25 cellular contexts compared by ENCODE assay signal in the genomic region with DNA sequence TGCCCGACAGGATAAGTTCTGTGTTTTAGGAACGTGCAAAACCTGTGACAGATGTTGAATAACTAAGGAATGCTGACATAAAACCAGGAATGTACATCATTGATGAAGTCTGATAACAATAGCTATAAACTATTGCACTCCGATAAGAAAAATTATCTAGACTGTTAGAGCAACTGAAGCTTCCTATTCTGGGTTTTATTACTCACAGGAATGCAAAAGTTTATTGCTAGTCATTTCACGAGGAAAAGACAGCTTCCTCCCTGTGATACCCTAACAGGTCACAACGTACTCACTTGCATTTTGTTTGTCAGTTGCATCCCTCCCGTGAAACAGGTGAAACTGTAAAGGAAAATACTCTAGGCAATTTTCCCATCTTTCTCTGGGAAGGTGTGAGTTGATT.
"Had no signal": no experiment of that assay in that cellular context is flagged by ENCODE, and none has a peak within 500 bp of the region (broad histone marks: within the 10 kb centered on the region; RNA-seq: fewer than 3 reads in every experiment).

No MANE protein-coding gene starts in this region.

- ATAC-seq: activated CD4-positive, alpha-beta T cell treated with anti-CD3 and anti-CD28 coated beads for 36 hours; activated T-cell treated with anti-CD3 and anti-CD28 coated beads, Interleukin-2, amount 50 U/mL, for 72 hours had no signal

- H3K4me1 ChIP-seq: adrenal gland, breast epithelium had no signal

- H3K27ac Mint-ChIP-seq: activated B cell treated with CpG ODN at 0.5 μM for 24 hours; activated CD4-positive, alpha-beta memory T cell treated with anti-CD3 and anti-CD28 coated beads, Interleukin-2, amount 10 ng/mL, durations not matched to agents 7 days and 5 days; activated CD4-positive, alpha-beta T cell treated with anti-CD3 and anti-CD28 coated beads for 36 hours; activated naive CD4-positive, alpha-beta T cell treated with anti-CD3 and anti-CD28 coated beads, Interleukin-2, amount 10 ng/mL, durations not matched to agents 7 days and 5 days; activated naive CD8-positive, alpha-beta T cell treated with anti-CD3 and anti-CD28 coated beads for 36 hours; activated T-cell treated with anti-CD3 and anti-CD28 coated beads, Interleukin-2, amount 50 U/mL, for 72 hours; activated T-helper 2 cell treated with anti-CD3 and anti-CD28 coated beads, Interferon-gamma antibody, Interleukin-2, Interleukin-4, amounts not matched to agents 10 μg/mL and 5 μg/mL and 100 μg/mL, durations not matched to agents 14 hours and 24 hours and 36 hours; T-helper 1 cell treated with Interleukin-12 subunit alpha and Interleukin-12 subunit beta and Interleukin-4 antibody, amounts not matched to agents 30 μg/mL and 1 μg/mL, for 36 hours had no signal

- H3K27ac ChIP-seq: adrenal gland, KMS-11 had no signal

- H3K9me3 Mint-ChIP-seq: activated B cell treated with CpG ODN at 0.5 μM for 24 hours; activated CD4-positive, alpha-beta memory T cell treated with anti-CD3 and anti-CD28 coated beads, Interleukin-2, amount 10 ng/mL, durations not matched to agents 7 days and 5 days; activated naive CD4-positive, alpha-beta T cell treated with anti-CD3 and anti-CD28 coated beads, Interleukin-2, amount 10 ng/mL, durations not matched to agents 7 days and 5 days; activated naive CD8-positive, alpha-beta T cell treated with anti-CD3 and anti-CD28 coated beads for 36 hours; activated T-cell treated with anti-CD3 and anti-CD28 coated beads, Interleukin-2, amount 50 U/mL, for 72 hours; activated T-helper 2 cell treated with anti-CD3 and anti-CD28 coated beads, Interferon-gamma antibody, Interleukin-2, Interleukin-4, amounts not matched to agents 10 μg/mL and 5 μg/mL and 100 μg/mL, durations not matched to agents 14 hours and 24 hours and 36 hours; T-helper 1 cell treated with Interleukin-12 subunit alpha and Interleukin-12 subunit beta and Interleukin-4 antibody, amounts not matched to agents 30 μg/mL and 1 μg/mL, for 36 hours had no signal

- H3K36me3 Mint-ChIP-seq: activated naive CD4-positive, alpha-beta T cell treated with anti-CD3 and anti-CD28 coated beads, Interleukin-2, amount 10 ng/mL, durations not matched to agents 7 days and 5 days; activated naive CD8-positive, alpha-beta T cell treated with anti-CD3 and anti-CD28 coated beads for 36 hours had no signal

- H3K27me3 Mint-ChIP-seq: activated CD4-positive, alpha-beta memory T cell treated with anti-CD3 and anti-CD28 coated beads, Interleukin-2, amount 10 ng/mL, durations not matched to agents 7 days and 5 days; activated CD4-positive, alpha-beta T cell treated with anti-CD3 and anti-CD28 coated beads for 36 hours; activated naive CD4-positive, alpha-beta T cell treated with anti-CD3 and anti-CD28 coated beads, Interleukin-2, amount 10 ng/mL, durations not matched to agents 7 days and 5 days; activated naive CD8-positive, alpha-beta T cell treated with anti-CD3 and anti-CD28 coated beads for 36 hours had no signal

- H3K4me3 ChIP-seq: adrenal gland, breast epithelium, MG63 had no signal

- H3K4me3 Mint-ChIP-seq: activated B cell treated with CpG ODN at 0.5 μM for 24 hours; activated CD4-positive, alpha-beta memory T cell treated with anti-CD3 and anti-CD28 coated beads, Interleukin-2, amount 10 ng/mL, durations not matched to agents 7 days and 5 days; activated CD4-positive, alpha-beta T cell treated with anti-CD3 and anti-CD28 coated beads for 36 hours; activated naive CD4-positive, alpha-beta T cell treated with anti-CD3 and anti-CD28 coated beads, Interleukin-2, amount 10 ng/mL, durations not matched to agents 7 days and 5 days; activated naive CD8-positive, alpha-beta T cell treated with anti-CD3 and anti-CD28 coated beads for 36 hours; activated T-cell treated with anti-CD3 and anti-CD28 coated beads, Interleukin-2, amount 50 U/mL, for 72 hours; T-helper 1 cell treated with Interleukin-12 subunit alpha and Interleukin-12 subunit beta and Interleukin-4 antibody, amounts not matched to agents 30 μg/mL and 1 μg/mL, for 36 hours had no signal

- H3K27me3 ChIP-seq: adrenal gland, breast epithelium, MG63 had no signal

- H3K9me3 ChIP-seq: adrenal gland, breast epithelium, MG63 had no signal

- DNase-seq: activated B cell treated with CpG ODN at 0.5 μM for 24 hours; activated CD4-positive, alpha-beta memory T cell treated with anti-CD3 and anti-CD28 coated beads, Interleukin-2, amount 10 ng/mL, durations not matched to agents 7 days and 5 days; activated CD4-positive, alpha-beta T cell treated with anti-CD3 and anti-CD28 coated beads for 36 hours; activated CD4-positive, alpha-beta T cell treated with anti-CD3 and anti-CD28 coated beads, Interleukin-2, amount 50 U/mL, for 1 hour; activated gamma-delta T cell treated with Interleukin-2 at 50 U/mL for 16 hours; activated naive CD4-positive, alpha-beta T cell treated with anti-CD3 and anti-CD28 coated beads, Interleukin-2, amount 10 ng/mL, durations not matched to agents 7 days and 5 days; activated naive CD8-positive, alpha-beta T cell treated with anti-CD3 and anti-CD28 coated beads for 36 hours; activated T-cell treated with anti-CD3 and anti-CD28 coated beads for 4 hours; activated T-cell treated with anti-CD3 and anti-CD28 coated beads, Interleukin-2, amount 50 U/mL, for 72 hours; adrenal gland; anterior cingulate cortex; central memory CD4-positive, alpha-beta T cell; MG63; MV-4-11; NCI-H1092 treated with DMSO at 0.1 percent for 48 hours; NCI-H1417 treated with DMSO at 0.1 percent for 48 hours; NCI-H1694; NCI-H2029 treated with DMSO at 0.1 percent for 48 hours; NCI-H510A treated with DMSO at 0.1 percent for 48 hours; NCI-H69; SHP77 treated with DMSO at 0.1 percent for 48 hours had no signal

- H3K4me1 Mint-ChIP-seq: activated B cell treated with CpG ODN at 0.5 μM for 24 hours; activated CD4-positive, alpha-beta memory T cell treated with anti-CD3 and anti-CD28 coated beads, Interleukin-2, amount 10 ng/mL, durations not matched to agents 7 days and 5 days; activated CD4-positive, alpha-beta T cell treated with anti-CD3 and anti-CD28 coated beads for 36 hours; activated naive CD4-positive, alpha-beta T cell treated with anti-CD3 and anti-CD28 coated beads, Interleukin-2, amount 10 ng/mL, durations not matched to agents 7 days and 5 days; activated naive CD8-positive, alpha-beta T cell treated with anti-CD3 and anti-CD28 coated beads for 36 hours had no signal

- H3K36me3 ChIP-seq: adrenal gland, breast epithelium had no signal
